17 cellular contexts compared by ENCODE assay signal in the genomic region with DNA sequence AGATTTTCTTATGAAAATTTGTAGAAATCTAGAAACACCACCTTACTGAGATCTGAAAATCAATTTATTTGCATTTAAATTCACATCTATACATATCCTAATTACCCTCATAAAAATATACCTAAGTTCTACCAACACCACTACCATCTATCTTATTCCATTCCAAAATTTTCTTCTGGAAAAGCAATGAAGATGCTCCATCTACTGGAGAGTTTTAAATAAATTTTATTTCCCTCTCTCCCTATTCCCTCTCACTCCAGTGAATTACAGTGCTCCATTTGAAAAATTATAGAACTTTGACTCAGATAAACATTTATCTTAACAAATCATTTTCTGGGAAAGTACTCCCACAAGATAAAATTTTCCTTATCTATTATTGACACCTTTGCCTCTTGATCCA. TPM values are rescaled to one million over a fixed set of nuclear protein-coding genes. Genes with fewer than 3 reads are reported as not detected.
DNase-seq lines count a peak whose midpoint lies in the region; ATAC-seq and TF ChIP-seq lines count a peak whose summit lies in the region.
"Had no signal": no experiment of that assay in that cellular context is flagged by ENCODE, and none has a peak within 500 bp of the region (broad histone marks: within the 10 kb centered on the region; RNA-seq: fewer than 3 reads in every experiment).

No MANE protein-coding gene starts in this region.

- no peaks in the 10 kb centered on the region for H3K27me3 ChIP-seq in right cardiac atrium (ENCODE audit: control insufficient read depth, insufficient read depth)

- H3K36me3 ChIP-seq in SK-N-MC (ENCODE audit: insufficient read depth, low read length) = no peaks in the 10 kb centered on the region
- H3K36me3 ChIP-seq: tibial nerve had no signal

- TF ChIP-seq CTCF in nephron (IDR thresholded peaks at IDR 0.05; ENCODE audit: unreplicated experiment in 3 of 3) = peak; percentile 24 to 40 (median 27)

- H3K27ac Mint-ChIP-seq in nephron = no peak overlapping the region
- H3K27ac Mint-ChIP-seq: activated naive CD4-positive, alpha-beta T cell treated with anti-CD3 and anti-CD28 coated beads, Interleukin-2, amount 50 U/mL, for 72 hours had no signal

- intact Hi-C loops in right cardiac atrium (cut with DNase I) = no loop called here

- H3K9me3 ChIP-seq in SK-N-MC (ENCODE audit: low read depth, low read length) (no peaks in the 10 kb centered on the region), right cardiac atrium (ENCODE audit: control insufficient read depth, low read length) (no peaks in the 10 kb centered on the region)

- no peak overlapping the region for H3K4me3 Mint-ChIP-seq in nephron

- H3K4me1 Mint-ChIP-seq in nephron = no peaks in the 10 kb centered on the region

- no peaks in the 10 kb centered on the region for H3K9me3 Mint-ChIP-seq in nephron
- H3K9me3 Mint-ChIP-seq: activated naive CD4-positive, alpha-beta T cell treated with anti-CD3 and anti-CD28 coated beads, Interleukin-2, amount 50 U/mL, for 72 hours had no signal

- no peaks in the 10 kb centered on the region for H3K4me1 ChIP-seq in right cardiac atrium (ENCODE audit: control insufficient read depth, insufficient read depth, low read length)

- DNase-seq in NCI-H1092 treated with DMSO at 0.1 percent for 48 hours (lab: John Stamatoyannopoulos, UW) = peak; percentile 42
- DNase-seq in NCI-H1092 (lab: John Stamatoyannopoulos, UW) = no peak
- peak; percentile 14 to 23 for DNase-seq in Kasumi-1 (lab: John Stamatoyannopoulos, UW)
- peak; percentile 2 for DNase-seq in SK-N-MC (ENCODE audit: low read depth, low spot score)
- DNase-seq in NCI-H2081 treated with DMSO at 0.1 percent for 48 hours (lab: John Stamatoyannopoulos, UW) = no peak
- DNase-seq in right cardiac atrium = no peak
- DNase-seq: cerebellar nuclear complex, GM23248, NCI-H1436, occipital lobe had no signal

- peaks cover 12% of the 10 kb centered on the region for H3K27me3 Mint-ChIP-seq in nephron (ENCODE audit: low read depth)

- no peak overlapping the region for H3K9ac ChIP-seq in SK-N-MC (ENCODE audit: insufficient read length)
- H3K9ac ChIP-seq: GM23248 had no signal

- H3K36me3 Mint-ChIP-seq in nephron (ENCODE audit: low read depth) = no peaks in the 10 kb centered on the region
- H3K36me3 Mint-ChIP-seq: activated naive CD4-positive, alpha-beta T cell treated with anti-CD3 and anti-CD28 coated beads, Interleukin-2, amount 50 U/mL, for 72 hours had no signal

- no peak overlapping the region for H3K27ac ChIP-seq in SK-N-MC
- H3K27ac ChIP-seq in right cardiac atrium (ENCODE audit: low read length) = no peak overlapping the region
- H3K27ac ChIP-seq: GM23248, tibial nerve had no signal

- no peak for ATAC-seq in HG03520 (IDR thresholded peaks at IDR 0.05; ENCODE audit: unreplicated experiment)
- no peak for ATAC-seq in right cardiac atrium
- ATAC-seq: activated naive CD4-positive, alpha-beta T cell treated with anti-CD3 and anti-CD28 coated beads, Interleukin-2, amount 50 U/mL, for 72 hours had no signal

- H3K4me3 ChIP-seq in SK-N-MC = no peak overlapping the region
- H3K4me3 ChIP-seq in right cardiac atrium (ENCODE audit: low read length) = no peak overlapping the region
- H3K4me3 ChIP-seq: GM23248, tibial nerve had no signal

RNA-seq across cellular contexts. Expression of gene C14orf39, which starts 2.3 kb away (rescaled TPM):
- not detected for total RNA-seq in right cardiac atrium
- not detected for polyA plus RNA-seq in right cardiac atrium
- total RNA-seq: activated naive CD4-positive, alpha-beta T cell treated with anti-CD3 and anti-CD28 coated beads, Interleukin-2, amount 50 U/mL, for 72 hours; GM23248; lung microvascular endothelial cell; occipital lobe; RPMI7951 had no signal
- polyA plus RNA-seq: esophagus, GM23248 had no signal

RNA-seq across cellular contexts. Expression of gene SIX6, which starts 20.8 kb away (rescaled TPM):
- total RNA-seq in right cardiac atrium = not detected
- not detected for polyA plus RNA-seq in right cardiac atrium
- total RNA-seq: activated naive CD4-positive, alpha-beta T cell treated with anti-CD3 and anti-CD28 coated beads, Interleukin-2, amount 50 U/mL, for 72 hours; GM23248; lung microvascular endothelial cell; occipital lobe; RPMI7951; tibial nerve had no signal
- polyA plus RNA-seq: esophagus, GM23248 had no signal

Comparison
In these comparisons a context has a peak if more than half of its experiments do, and no peak if none do; other contexts are left out.
1. DNase-seq: peak in NCI-H1092 treated with DMSO at 0.1 percent for 48 hours (single experiment), Kasumi-1 (2 of 2) and SK-N-MC (single experiment); none in NCI-H1092 (single experiment), NCI-H2081 treated with DMSO at 0.1 percent for 48 hours (single experiment) and right cardiac atrium (0 of 3).